ENCODE assay signal across 13 cellular contexts in genomic region chr7:31688347-31688746, GRCh38. TPM values are rescaled to one million over a fixed set of nuclear protein-coding genes. Genes with fewer than 3 reads are reported as not detected.
A peak's percentile ranks its signal among the peaks of the same experiment; 100 is the strongest.
DNase-seq lines count a peak whose midpoint lies in the region; ATAC-seq and TF ChIP-seq lines count a peak whose summit lies in the region.
"Had no signal": no experiment of that assay in that cellular context is flagged by ENCODE, and none has a peak within 500 bp of the region (broad histone marks: within the 10 kb centered on the region; RNA-seq: fewer than 3 reads in every experiment).

No MANE protein-coding gene starts in this region.

- no peaks in the 10 kb centered on the region for H3K4me1 ChIP-seq in CD8-positive, alpha-beta memory T cell (ENCODE audit: insufficient read depth, low read length)
- no peaks in the 10 kb centered on the region for H3K4me1 ChIP-seq in mammary epithelial cell (ENCODE audit: insufficient read depth, low read length)

- no peak overlapping the region for H3K27ac ChIP-seq in CD8-positive, alpha-beta memory T cell (ENCODE audit: low read depth, low read length)
- H3K27ac ChIP-seq in mammary epithelial cell (ENCODE audit: insufficient read depth, low read depth, low read length): no peak overlapping the region
- H3K27ac ChIP-seq: KMS-11, neural progenitor cell had no signal

- H3K27me3 ChIP-seq in CD8-positive, alpha-beta memory T cell (ENCODE audit: insufficient read depth, low read length, poor library complexity, severe bottlenecking): no peaks in the 10 kb centered on the region
- H3K27me3 ChIP-seq in mammary epithelial cell (ENCODE audit: insufficient read depth, low read length): no peaks in the 10 kb centered on the region

- no peak for TF ChIP-seq CTCF in mammary epithelial cell (conservative IDR thresholded peaks at IDR 0.05 in 1 of 2, IDR thresholded peaks at IDR 0.05 in 1 of 2; ENCODE audit: extremely low read depth in 1 of 2, insufficient read depth in 1 of 2, low read depth in 1 of 2, low read length in 2 of 2)

- no peak overlapping the region for H3K27ac Mint-ChIP-seq in activated CD8-positive, alpha-beta T cell treated with anti-CD3 and anti-CD28 coated beads, Interleukin-2, amount 10 ng/mL, durations not matched to agents 7 days and 5 days
- no peak overlapping the region for H3K27ac Mint-ChIP-seq in CD8-positive, alpha-beta memory T cell
- H3K27ac Mint-ChIP-seq: neural progenitor cell had no signal

- H3K9me3 ChIP-seq in CD8-positive, alpha-beta memory T cell (ENCODE audit: low read length): no peaks in the 10 kb centered on the region
- H3K9me3 ChIP-seq in mammary epithelial cell (replicated peaks; ENCODE audit: insufficient read depth, low read length): no peaks in the 10 kb centered on the region

- DNase-seq in germinal center (ENCODE audit: low spot score) (peak; percentile 28), SHP77 (lab: John Stamatoyannopoulos, UW) (no peak), mammary epithelial cell (no peak)
- no peak for DNase-seq in activated CD8-positive, alpha-beta T cell treated with anti-CD3 and anti-CD28 coated beads, Interleukin-2, amount 10 ng/mL, durations not matched to agents 7 days and 5 days
- no peak for DNase-seq in CD8-positive, alpha-beta memory T cell
- DNase-seq: activated naive CD4-positive, alpha-beta T cell treated with anti-CD3 and anti-CD28 coated beads, Interleukin-2, amount 50 U/mL, for 16 hours; effector memory CD4-positive, alpha-beta T cell; stimulated activated CD4-positive, alpha-beta T cell treated with anti-CD3 and anti-CD28 coated beads, Interleukin-4, amount 100 ng/mL, for 1 hour had no signal

- no peaks in the 10 kb centered on the region for H3K9me3 Mint-ChIP-seq in activated CD8-positive, alpha-beta T cell treated with anti-CD3 and anti-CD28 coated beads, Interleukin-2, amount 10 ng/mL, durations not matched to agents 7 days and 5 days (ENCODE audit: insufficient read depth)
- H3K9me3 Mint-ChIP-seq in CD8-positive, alpha-beta memory T cell: peaks cover 0 to 5% (median 4%) of the 10 kb centered on the region in 5 donors
- H3K9me3 Mint-ChIP-seq: neural progenitor cell had no signal

- no peaks in the 10 kb centered on the region for H4K20me1 ChIP-seq in mammary epithelial cell (ENCODE audit: insufficient read depth, low read length)

- no TSS peak for BruUV-seq in mammary epithelial cell (replicated peaks; lab: Mats Ljungman, UMichigan)

- POLR2A ChIA-PET in activated CD8-positive, alpha-beta T cell treated with anti-CD3 and anti-CD28 coated beads, Interleukin-2, amount 10 ng/mL, durations not matched to agents 7 days and 5 days (lab: Charles Lee): no interaction called here
- POLR2A ChIA-PET in CD8-positive, alpha-beta memory T cell (lab: Charles Lee): no interaction called here

- CTCF ChIA-PET in activated CD8-positive, alpha-beta T cell treated with anti-CD3 and anti-CD28 coated beads, Interleukin-2, amount 10 ng/mL, durations not matched to agents 7 days and 5 days (lab: Charles Lee): no interaction called here
- CTCF ChIA-PET in CD8-positive, alpha-beta memory T cell (lab: Charles Lee): no interaction called here
- CTCF ChIA-PET in mammary epithelial cell (lab: Charles Lee; ENCODE audit: low non-redundant PET): no interaction called here

- H2AFZ ChIP-seq in mammary epithelial cell (ENCODE audit: low read depth, low read length): no peak overlapping the region
- H2AFZ ChIP-seq: neural progenitor cell had no signal

- in situ Hi-C loops in mammary epithelial cell (cut with MboI; ENCODE audit: low sequenced_read_pairs in 2 of 2): no loop called here

- no peaks in the 10 kb centered on the region for H3K36me3 Mint-ChIP-seq in activated CD8-positive, alpha-beta T cell treated with anti-CD3 and anti-CD28 coated beads, Interleukin-2, amount 10 ng/mL, durations not matched to agents 7 days and 5 days (ENCODE audit: low read depth)
- H3K36me3 Mint-ChIP-seq in CD8-positive, alpha-beta memory T cell: no peaks in the 10 kb centered on the region
- H3K36me3 Mint-ChIP-seq: neural progenitor cell had no signal

- 90% methylated on average over 3 of the region's 3 CpGs for WGBS in mammary epithelial cell (ENCODE audit: low coverage, missing lambda C conversion rate)

- dilution Hi-C loops in mammary epithelial cell (cut with HindIII; ENCODE audit: low sequenced_read_pairs): no loop called here

- no peaks in the 10 kb centered on the region for H3K4me1 Mint-ChIP-seq in activated CD8-positive, alpha-beta T cell treated with anti-CD3 and anti-CD28 coated beads, Interleukin-2, amount 10 ng/mL, durations not matched to agents 7 days and 5 days (ENCODE audit: low read depth)
- H3K4me1 Mint-ChIP-seq in CD8-positive, alpha-beta memory T cell: no peaks in the 10 kb centered on the region

- H3K4me3 ChIP-seq in CD8-positive, alpha-beta memory T cell (ENCODE audit: low read length): no peak overlapping the region
- no peak overlapping the region for H3K4me3 ChIP-seq in mammary epithelial cell (replicated peaks in 1 of 3; ENCODE audit: insufficient read depth in 1 of 3, low read depth in 2 of 3, low read length in 3 of 3)
- H3K4me3 ChIP-seq: neural progenitor cell had no signal

- intact Hi-C loops in mammary epithelial cell (cut with micrococcal nuclease): no loop called here

- peak; percentile 94 for ATAC-seq in GM18519 (IDR thresholded peaks at IDR 0.05; ENCODE audit: low FRiP score, unreplicated experiment)
- peak; percentile 94 for ATAC-seq in GM21619 (IDR thresholded peaks at IDR 0.05; ENCODE audit: unreplicated experiment)
- ATAC-seq in HG03460 (IDR thresholded peaks at IDR 0.05; ENCODE audit: unreplicated experiment): peak; percentile 90
- no peak for ATAC-seq in activated CD8-positive, alpha-beta T cell treated with anti-CD3 and anti-CD28 coated beads, Interleukin-2, amount 10 ng/mL, durations not matched to agents 7 days and 5 days

- no peak overlapping the region for H3K4me3 Mint-ChIP-seq in activated CD8-positive, alpha-beta T cell treated with anti-CD3 and anti-CD28 coated beads, Interleukin-2, amount 10 ng/mL, durations not matched to agents 7 days and 5 days
- H3K4me3 Mint-ChIP-seq in CD8-positive, alpha-beta memory T cell: no peak overlapping the region
- H3K4me3 Mint-ChIP-seq: neural progenitor cell had no signal

- no peaks in the 10 kb centered on the region for H3K36me3 ChIP-seq in CD8-positive, alpha-beta memory T cell (ENCODE audit: insufficient read depth, low read length)
- no peaks in the 10 kb centered on the region for H3K36me3 ChIP-seq in mammary epithelial cell (ENCODE audit: insufficient read depth, low read length)
- H3K36me3 ChIP-seq: neural progenitor cell had no signal

- H3K27me3 Mint-ChIP-seq in activated CD8-positive, alpha-beta T cell treated with anti-CD3 and anti-CD28 coated beads, Interleukin-2, amount 10 ng/mL, durations not matched to agents 7 days and 5 days (ENCODE audit: low read depth): no peaks in the 10 kb centered on the region
- no peaks in the 10 kb centered on the region for H3K27me3 Mint-ChIP-seq in CD8-positive, alpha-beta memory T cell

- H3K4me2 ChIP-seq in mammary epithelial cell (ENCODE audit: insufficient read depth, low read depth, low read length): no peak overlapping the region
- H3K4me2 ChIP-seq: KMS-11 had no signal

- H3K79me2 ChIP-seq in mammary epithelial cell (ENCODE audit: insufficient read depth, low read length): no peaks in the 10 kb centered on the region

- H3K9ac ChIP-seq in mammary epithelial cell (ENCODE audit: insufficient read depth, low read length): no peak overlapping the region
- H3K9ac ChIP-seq: KMS-11, neural progenitor cell had no signal

RNA-seq across cellular contexts. Expression of gene PPP1R17, which starts 1.3 kb away (rescaled TPM):
- not detected for total RNA-seq in activated CD8-positive, alpha-beta T cell treated with anti-CD3 and anti-CD28 coated beads, Interleukin-2, amount 10 ng/mL, durations not matched to agents 7 days and 5 days
- total RNA-seq in CD8-positive, alpha-beta memory T cell: not detected
- not detected for polyA plus RNA-seq in CD8-positive, alpha-beta memory T cell
- total RNA-seq in mammary epithelial cell: not detected
- not detected for polyA plus RNA-seq in mammary epithelial cell
- polyA minus RNA-seq in mammary epithelial cell: not detected
